In genomic region chr6:38968702-38969149, GRCh38 we compare ENCODE assay signal across 22 cellular contexts.
DNase-seq lines count a peak whose midpoint lies in the region; ATAC-seq, FAIRE-seq and TF ChIP-seq lines count a peak whose summit lies in the region.
"Had no signal": no experiment of that assay in that cellular context is flagged by ENCODE, and none has a peak within 500 bp of the region (broad histone marks: within the 10 kb centered on the region; RNA-seq: fewer than 3 reads in every experiment).

No MANE protein-coding gene starts in this region.

- no peaks in the 10 kb centered on the region for H3K9me3 Mint-ChIP-seq in activated CD4-positive, alpha-beta T cell treated with anti-CD3 and anti-CD28 coated beads, Interleukin-2, amount 10 ng/mL, durations not matched to agents 24 days and 14 days
- H3K9me3 Mint-ChIP-seq in activated T-helper 17 cell treated with anti-CD3 and anti-CD28 coated beads, Interleukin-2, amount 50 U/mL, for 72 hours: no peaks in the 10 kb centered on the region
- H3K9me3 Mint-ChIP-seq: CD4-positive, CD25-positive, alpha-beta regulatory T cell; CD8-positive, alpha-beta memory T cell had no signal

- TF ChIP-seq RAD21 in HepG2 (CRISPR knock-in tag; IDR thresholded peaks at IDR 0.05): no peak

- POLR2A ChIA-PET in HepG2 (lab: Yijun Ruan, JAX): no interaction called here

- peaks cover 29% of the 10 kb centered on the region for H3K27me3 Mint-ChIP-seq in activated CD4-positive, alpha-beta T cell treated with anti-CD3 and anti-CD28 coated beads, Interleukin-2, amount 10 ng/mL, durations not matched to agents 24 days and 14 days
- no peaks in the 10 kb centered on the region for H3K27me3 Mint-ChIP-seq in activated T-helper 17 cell treated with anti-CD3 and anti-CD28 coated beads, Interleukin-2, amount 50 U/mL, for 72 hours

- in situ Hi-C loops in HepG2 (cut with HindIII; ENCODE audit: extremely low pct_ligation_motif_present, low pct_unique_long_range_greater_than_20kb): no loop called here

- no peaks in the 10 kb centered on the region for H4K20me1 ChIP-seq in HepG2 (ENCODE audit: insufficient read depth, low read length)

- TF ChIP-seq EP300 in HepG2 (IDR thresholded peaks at IDR 0.05; ENCODE audit: low read depth in 2 of 2, low read length in 2 of 2) (no peak), HepG2 (CRISPR knock-in tag; IDR thresholded peaks at IDR 0.05; ENCODE audit: borderline replicate concordance) (no peak)

- H3K27ac ChIP-seq in HepG2 (ENCODE audit: extremely low read length, insufficient read depth, low read length) (no peak overlapping the region), right lobe of liver (no peak overlapping the region)

- H3K27ac Mint-ChIP-seq in activated CD4-positive, alpha-beta T cell treated with anti-CD3 and anti-CD28 coated beads, Interleukin-2, amount 10 ng/mL, durations not matched to agents 24 days and 14 days: no peak overlapping the region
- H3K27ac Mint-ChIP-seq in activated T-helper 17 cell treated with anti-CD3 and anti-CD28 coated beads, Interleukin-2, amount 50 U/mL, for 72 hours: no peak overlapping the region
- H3K27ac Mint-ChIP-seq: CD4-positive, CD25-positive, alpha-beta regulatory T cell; CD8-positive, alpha-beta memory T cell; H9 had no signal

- no peaks in the 10 kb centered on the region for H3K79me2 ChIP-seq in HepG2 (ENCODE audit: insufficient read depth, low read length)

- no peak for FAIRE-seq in HepG2 (lab: Jason Lieb, UNC)
- FAIRE-seq: A204.1, GM12878, GM19239, H1 had no signal

- no peak overlapping the region for H3K9ac ChIP-seq in HepG2 (ENCODE audit: insufficient read depth, low read depth, low read length)

- H3K27me3 ChIP-seq in HepG2 (ENCODE audit: control insufficient read depth in 1 of 2, insufficient read depth in 2 of 2, low read length in 2 of 2) (no peaks in the 10 kb centered on the region), right lobe of liver (no peaks in the 10 kb centered on the region)

- H3K4me3 ChIP-seq in HepG2 (replicated peaks in 1 of 3; ENCODE audit: insufficient read depth in 1 of 3, low read depth in 2 of 3, low read length in 3 of 3) (no peak overlapping the region), right lobe of liver (no peak overlapping the region)
- H3K4me3 ChIP-seq: GM12878 had no signal

- H3K36me3 ChIP-seq in HepG2 (replicated peaks in 1 of 2; ENCODE audit: control insufficient read depth in 1 of 2, insufficient read depth in 2 of 2, low read length in 2 of 2) (no peaks in the 10 kb centered on the region), right lobe of liver (no peaks in the 10 kb centered on the region)
- H3K36me3 ChIP-seq: BE2C had no signal

- H3K9me3 ChIP-seq in HepG2 (ENCODE audit: low read length) (no peaks in the 10 kb centered on the region), right lobe of liver (no peaks in the 10 kb centered on the region)
- H3K9me3 ChIP-seq: BE2C had no signal

- H3K4me3 Mint-ChIP-seq in activated CD4-positive, alpha-beta T cell treated with anti-CD3 and anti-CD28 coated beads, Interleukin-2, amount 10 ng/mL, durations not matched to agents 24 days and 14 days: no peak overlapping the region
- H3K4me3 Mint-ChIP-seq in activated T-helper 17 cell treated with anti-CD3 and anti-CD28 coated beads, Interleukin-2, amount 50 U/mL, for 72 hours: no peak overlapping the region
- H3K4me3 Mint-ChIP-seq: CD4-positive, CD25-positive, alpha-beta regulatory T cell; CD8-positive, alpha-beta memory T cell; H9 had no signal

- peak; percentile 18 for DNase-seq in activated CD4-positive, alpha-beta T cell treated with anti-CD3 and anti-CD28 coated beads, Interleukin-2, amount 10 ng/mL, durations not matched to agents 24 days and 14 days
- DNase-seq in activated CD4-positive, alpha-beta T cell treated with anti-CD3 and anti-CD28 coated beads, Interleukin-2, amount 50 U/mL, for 1 hour: no peak
- no peak for DNase-seq in HepG2 (ENCODE audit: low spot score)
- no peak for DNase-seq in right lobe of liver
- no peak for DNase-seq in NCI-H2196 treated with DMSO at 0.1 percent for 48 hours (lab: John Stamatoyannopoulos, UW; ENCODE audit: unreplicated experiment)
- DNase-seq: ACHN; BE2C; C1 segment of cervical spinal cord; CD8-positive, alpha-beta memory T cell; COR-L47; DMS 273 treated with DMSO at 0.1 percent for 48 hours; DMS53; DND-41; EL; H9 had no signal

- H3K36me3 Mint-ChIP-seq in activated CD4-positive, alpha-beta T cell treated with anti-CD3 and anti-CD28 coated beads, Interleukin-2, amount 10 ng/mL, durations not matched to agents 24 days and 14 days (ENCODE audit: low read depth): no peaks in the 10 kb centered on the region
- no peaks in the 10 kb centered on the region for H3K36me3 Mint-ChIP-seq in activated T-helper 17 cell treated with anti-CD3 and anti-CD28 coated beads, Interleukin-2, amount 50 U/mL, for 72 hours (ENCODE audit: low read depth)
- H3K36me3 Mint-ChIP-seq: CD4-positive, CD25-positive, alpha-beta regulatory T cell; CD8-positive, alpha-beta memory T cell had no signal

- TF ChIP-seq CTCF in HepG2 (CRISPR knock-in tag; IDR thresholded peaks at IDR 0.05) (no peak), right lobe of liver (IDR thresholded peaks at IDR 0.05) (no peak)

- CTCF ChIA-PET in HepG2 (lab: Yijun Ruan, JAX; ENCODE audit: low intra/inter-chr PET ratio, low total read pairs): no interaction called here

- H3K4me1 ChIP-seq in HepG2 (ENCODE audit: insufficient read depth, low read length) (no peaks in the 10 kb centered on the region), right lobe of liver (peaks cover 0 to 5% (median 0%) of the 10 kb centered on the region in 4 donors)
- H3K4me1 ChIP-seq: BE2C had no signal

- intact Hi-C loops in activated CD4-positive, alpha-beta T cell treated with anti-CD3 and anti-CD28 coated beads, Interleukin-2, amount 10 ng/mL, durations not matched to agents 24 days and 14 days (cut with micrococcal nuclease): no loop called here
- intact Hi-C loops in HepG2 (cut with micrococcal nuclease; ENCODE audit: unreplicated experiment) (loop anchor here (5.0 kb wide), 1 partner anchor 1399 kb away; no protein-coding TSS in a partner anchor), right lobe of liver (cut with DNase I) (no loop called here)

- BruUV-seq in HepG2 (replicated peaks; lab: Mats Ljungman, UMichigan): no TSS peak

- no peaks in the 10 kb centered on the region for H3K4me1 Mint-ChIP-seq in activated CD4-positive, alpha-beta T cell treated with anti-CD3 and anti-CD28 coated beads, Interleukin-2, amount 10 ng/mL, durations not matched to agents 24 days and 14 days
- H3K4me1 Mint-ChIP-seq in activated T-helper 17 cell treated with anti-CD3 and anti-CD28 coated beads, Interleukin-2, amount 50 U/mL, for 72 hours: no peaks in the 10 kb centered on the region
- H3K4me1 Mint-ChIP-seq: CD8-positive, alpha-beta memory T cell had no signal

- no peak overlapping the region for H3K4me2 ChIP-seq in HepG2 (ENCODE audit: low read depth, low read length)

- ATAC-seq in HepG2 (no peak), right lobe of liver (no peak), GM18519 (IDR thresholded peaks at IDR 0.05; ENCODE audit: low FRiP score, unreplicated experiment) (no peak)
- peak; percentile 23 for ATAC-seq in activated T-helper 17 cell treated with anti-CD3 and anti-CD28 coated beads, Interleukin-2, amount 50 U/mL, for 72 hours (replicated peaks)
- ATAC-seq: GM12878 had no signal

- no peak for TF ChIP-seq POLR2A in HepG2 (IDR thresholded peaks at IDR 0.05; ENCODE audit: insufficient read depth in 1 of 2, low read depth in 2 of 2, low read length in 2 of 2)
- TF ChIP-seq POLR2A in right lobe of liver (IDR thresholded peaks at IDR 0.05): no peak

- H2AFZ ChIP-seq in HepG2 (ENCODE audit: low read length): no peak overlapping the region

TF ChIP-seq in HepG2, 621 proteins besides CTCF, POLR2A, EP300 and RAD21 (continues in another document):
- TF ChIP-seq, protein P1, sequence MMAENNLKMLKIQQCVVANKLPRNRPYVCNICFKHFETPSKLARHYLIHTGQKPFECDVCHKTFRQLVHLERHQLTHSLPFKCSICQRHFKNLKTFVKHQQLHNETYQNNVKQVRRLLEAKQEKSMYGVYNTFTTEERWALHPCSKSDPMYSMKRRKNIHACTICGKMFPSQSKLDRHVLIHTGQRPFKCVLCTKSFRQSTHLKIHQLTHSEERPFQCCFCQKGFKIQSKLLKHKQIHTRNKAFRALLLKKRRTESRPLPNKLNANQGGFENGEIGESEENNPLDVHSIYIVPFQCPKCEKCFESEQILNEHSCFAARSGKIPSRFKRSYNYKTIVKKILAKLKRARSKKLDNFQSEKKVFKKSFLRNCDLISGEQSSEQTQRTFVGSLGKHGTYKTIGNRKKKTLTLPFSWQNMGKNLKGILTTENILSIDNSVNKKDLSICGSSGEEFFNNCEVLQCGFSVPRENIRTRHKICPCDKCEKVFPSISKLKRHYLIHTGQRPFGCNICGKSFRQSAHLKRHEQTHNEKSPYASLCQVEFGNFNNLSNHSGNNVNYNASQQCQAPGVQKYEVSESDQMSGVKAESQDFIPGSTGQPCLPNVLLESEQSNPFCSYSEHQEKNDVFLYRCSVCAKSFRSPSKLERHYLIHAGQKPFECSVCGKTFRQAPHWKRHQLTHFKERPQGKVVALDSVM (CRISPR knock-in tag; IDR thresholded peaks at IDR 0.05): no peak
- no peak for TF ChIP-seq MAF1 (CRISPR knock-in tag; IDR thresholded peaks at IDR 0.05; ENCODE audit: borderline replicate concordance)
- TF ChIP-seq HNRNPH1 (optimal IDR thresholded peaks at IDR 0.05; ENCODE audit: low read depth, low read length): no peak
- TF ChIP-seq NR1H2 (CRISPR knock-in tag; IDR thresholded peaks at IDR 0.05; ENCODE audit: borderline replicate concordance, low read depth): no peak
- TF ChIP-seq ZNF446 (CRISPR knock-in tag; IDR thresholded peaks at IDR 0.05): no peak
- TF ChIP-seq SAFB2 (CRISPR knock-in tag; IDR thresholded peaks at IDR 0.05; ENCODE audit: borderline replicate concordance, low read depth): no peak
- TF ChIP-seq CSRNP1 (CRISPR knock-in tag; IDR thresholded peaks at IDR 0.05): no peak
- no peak for TF ChIP-seq DNMT1 (CRISPR knock-in tag; IDR thresholded peaks at IDR 0.05)
